Comparison of ENCODE assay signal across 24 cellular contexts in genomic region chrX:154468217-154468616, GRCh38.
"Had no signal": no experiment of that assay in that cellular context is flagged by ENCODE, and none has a peak within 500 bp of the region (broad histone marks: within the 10 kb centered on the region; RNA-seq: fewer than 3 reads in every experiment).

No MANE protein-coding gene starts in this region.

- H3K4me1 ChIP-seq: colonic mucosa, esophagus muscularis mucosa, esophagus squamous epithelium, foreskin keratinocyte, gastrocnemius medialis, gastroesophageal sphincter, heart left ventricle, heart right ventricle had no signal

- DNase-seq: colonic mucosa; cortex of kidney; dermis blood vessel endothelial cell; dorsolateral prefrontal cortex; effector CD4-positive, alpha-beta T cell; effector CD8-positive, alpha-beta T cell; effector memory CD4-positive, alpha-beta T cell; effector memory CD8-positive, alpha-beta T cell; endodermal cell; erythroblast; esophagus squamous epithelium; foreskin fibroblast; foreskin keratinocyte; foreskin melanocyte; gastrocnemius medialis; glutamatergic neuron; head of caudate nucleus; heart right ventricle had no signal

- H3K9me3 ChIP-seq: colonic mucosa, esophagus muscularis mucosa, esophagus squamous epithelium, gastrocnemius medialis, gastroesophageal sphincter, heart left ventricle, heart right ventricle had no signal

- H3K36me3 ChIP-seq: colonic mucosa, gastrocnemius medialis had no signal

- H3K4me3 ChIP-seq: colonic mucosa, coronary artery, dorsolateral prefrontal cortex, esophagus muscularis mucosa, esophagus squamous epithelium, gastrocnemius medialis, gastroesophageal sphincter, heart left ventricle, heart right ventricle had no signal

- ATAC-seq: effector memory CD8-positive, alpha-beta T cell; esophagus mucosa; foreskin keratinocyte; gastrocnemius medialis; gastroesophageal sphincter; heart left ventricle; heart right ventricle had no signal

- H3K27me3 ChIP-seq: colonic mucosa, esophagus muscularis mucosa, esophagus squamous epithelium, foreskin keratinocyte, gastrocnemius medialis, gastroesophageal sphincter, heart left ventricle, heart right ventricle had no signal

- H3K27ac ChIP-seq: colonic mucosa, coronary artery, dorsolateral prefrontal cortex, epithelial cell of prostate, esophagus muscularis mucosa, esophagus squamous epithelium, foreskin keratinocyte, gastrocnemius medialis, gastroesophageal sphincter, heart left ventricle, heart right ventricle had no signal
